In genomic region chr1:170075186-170075585, GRCh38 we compare ENCODE assay signal across 8 cellular contexts. TPM values are rescaled to one million over a fixed set of nuclear protein-coding genes. Genes with fewer than 3 reads are reported as not detected.
A peak's percentile ranks its signal among the peaks of the same experiment; 100 is the strongest.
DNase-seq lines count a peak whose midpoint lies in the region; TF ChIP-seq lines count a peak whose summit lies in the region.

No MANE protein-coding gene starts in this region.

- TF ChIP-seq EP300 in ovary (IDR thresholded peaks at IDR 0.05): no peak

- peaks cover 0 to 2% of the 10 kb centered on the region in 2 donors for H3K27me3 Mint-ChIP-seq in CD4-positive, alpha-beta memory T cell
- no peaks in the 10 kb centered on the region for H3K27me3 Mint-ChIP-seq in endodermal cell (ENCODE audit: insufficient read depth)

- peak in 1 of 5 donors; percentile 7 for DNase-seq in CD4-positive, alpha-beta memory T cell
- DNase-seq in NCI-H69 (lab: John Stamatoyannopoulos, UW) (peak; percentile 60), endodermal cell (no peak), ovary (peak; percentile 15 to 52 (median 28)), pons (ENCODE audit: low spot score) (no peak), RPMI8226 (no peak), H7 (no peak), NCI-H1694 treated with DMSO at 0.1 percent for 48 hours (lab: John Stamatoyannopoulos, UW) (no peak)

- H3K27ac Mint-ChIP-seq in CD4-positive, alpha-beta memory T cell: peak overlapping the region; percentile 85 to 99 (median 97)
- H3K27ac Mint-ChIP-seq in endodermal cell: peak overlapping the region; percentile 17

- peak overlapping the region; percentile 90 to 98 (median 96) for H3K4me3 Mint-ChIP-seq in CD4-positive, alpha-beta memory T cell
- H3K4me3 Mint-ChIP-seq in endodermal cell: peak overlapping the region; percentile 80

- POLR2A ChIA-PET in CD4-positive, alpha-beta memory T cell (lab: Charles Lee; ENCODE audit: partially characterized antibody): interaction anchor here (0.9 to 3.9 kb wide), 9 partner anchors 11 to 1239 kb away, joined by 3 to 26 read pairs (median 4); partner anchors contain the start of genes BLZF1, FMO4, NME7 and SCYL3

- peaks cover 34 to 54% (median 42%) of the 10 kb centered on the region in 4 donors for H3K4me1 Mint-ChIP-seq in CD4-positive, alpha-beta memory T cell
- H3K4me1 Mint-ChIP-seq in endodermal cell: peaks cover 7% of the 10 kb centered on the region

- peaks cover 0 to 8% (median 6%) of the 10 kb centered on the region in 8 donors for H3K9me3 Mint-ChIP-seq in CD4-positive, alpha-beta memory T cell
- peaks cover 12% of the 10 kb centered on the region for H3K9me3 Mint-ChIP-seq in endodermal cell

- no peak for TF ChIP-seq POLR2A in ovary (IDR thresholded peaks at IDR 0.05)

- H3K36me3 Mint-ChIP-seq in CD4-positive, alpha-beta memory T cell: peaks cover 8 to 9% of the 10 kb centered on the region in 2 donors
- no peaks in the 10 kb centered on the region for H3K36me3 Mint-ChIP-seq in endodermal cell (ENCODE audit: low read depth)

- H3K27me3 ChIP-seq in CD4-positive, alpha-beta memory T cell (ENCODE audit: insufficient read depth, low read length): no peaks in the 10 kb centered on the region
- H3K27me3 ChIP-seq in endodermal cell (ENCODE audit: control insufficient read depth, insufficient read depth, low read length, poor library complexity, severe bottlenecking): no peaks in the 10 kb centered on the region
- no peaks in the 10 kb centered on the region for H3K27me3 ChIP-seq in ovary
- H3K27me3 ChIP-seq in H7 (ENCODE audit: control insufficient read depth, insufficient read depth, low read length): no peaks in the 10 kb centered on the region

- TF ChIP-seq CTCF in endodermal cell (conservative IDR thresholded peaks at IDR 0.05) (no peak), ovary (IDR thresholded peaks at IDR 0.05) (no peak)

- intact Hi-C loops in CD4-positive, alpha-beta memory T cell (cut with micrococcal nuclease): loop anchor here (10.0 kb wide), 2 partner anchors 280 to 590 kb away; partner anchors contain the start of genes METTL18 and SLC19A2
- intact Hi-C loops in ovary (cut with DNase I): no loop called here

- H3K9ac ChIP-seq in endodermal cell (ENCODE audit: extremely low read depth, low read length, poor library complexity, severe bottlenecking): no peak overlapping the region

- CTCF ChIA-PET in CD4-positive, alpha-beta memory T cell (lab: Charles Lee; ENCODE audit: partially characterized antibody): interaction anchor here (0.8 to 1.9 kb wide), 10 partner anchors 25 to 1238 kb away, joined by 3 to 6 read pairs (median 3); partner anchors contain the start of genes FMO4, GORAB and SCYL3

- H3K4me3 ChIP-seq in CD4-positive, alpha-beta memory T cell (ENCODE audit: low read length in 2 of 2): peak overlapping the region; percentile 71 to 77
- H3K4me3 ChIP-seq in endodermal cell (ENCODE audit: low read length) (peak overlapping the region; percentile 98), ovary (peak overlapping the region; percentile 79), H7 (ENCODE audit: insufficient read depth, low read depth, low read length) (no peak overlapping the region; the same call in 1 of the 2 replicates)

- no peaks in the 10 kb centered on the region for H3K9me3 ChIP-seq in CD4-positive, alpha-beta memory T cell (ENCODE audit: control insufficient read depth in 1 of 2, low read length in 2 of 2)
- H3K9me3 ChIP-seq in endodermal cell (ENCODE audit: control insufficient read depth, low read length) (peaks cover 16% of the 10 kb centered on the region), ovary (no peaks in the 10 kb centered on the region)

- peaks cover 43% of the 10 kb centered on the region for H3K4me1 ChIP-seq in CD4-positive, alpha-beta memory T cell (ENCODE audit: insufficient read depth, low read length)
- H3K4me1 ChIP-seq in endodermal cell (ENCODE audit: control insufficient read depth, insufficient read depth, low read length): no peaks in the 10 kb centered on the region
- H3K4me1 ChIP-seq in ovary (ENCODE audit: insufficient read depth): peaks cover 4% of the 10 kb centered on the region

- no peaks in the 10 kb centered on the region for H3K36me3 ChIP-seq in CD4-positive, alpha-beta memory T cell (ENCODE audit: insufficient read depth, low read length)
- no peaks in the 10 kb centered on the region for H3K36me3 ChIP-seq in endodermal cell (ENCODE audit: control insufficient read depth, insufficient read depth, low read length)
- no peaks in the 10 kb centered on the region for H3K36me3 ChIP-seq in ovary
- no peaks in the 10 kb centered on the region for H3K36me3 ChIP-seq in H7 (replicated peaks; ENCODE audit: control insufficient read depth, insufficient read depth, low read length)

- WGBS in endodermal cell (ENCODE audit: insufficient coverage in 1 of 2, insufficient read length in 1 of 2), 2 experiments: 33% methylated on average over 2 of the region's 3 CpGs; no CpG with 5 or more reads in 1 of the 2 experiments
- WGBS in ovary, 3 donors: 75 to 81% (median 77%) methylated on average over 3 of the region's 3 CpGs

- H3K27ac ChIP-seq in CD4-positive, alpha-beta memory T cell (ENCODE audit: low read depth, low read length): peak overlapping the region; percentile 74
- H3K27ac ChIP-seq in endodermal cell (ENCODE audit: low read depth, low read length): no peak overlapping the region
- peak overlapping the region; percentile 44 to 79 for H3K27ac ChIP-seq in ovary

RNA-seq across cellular contexts. Expression of gene KIFAP3, which starts 0.7 kb away (rescaled TPM):
- 10 to 100 TPM; 20.2 to 22.2 TPM for total RNA-seq in CD4-positive, alpha-beta memory T cell
- polyA plus RNA-seq in CD4-positive, alpha-beta memory T cell: 10 to 100 TPM; 16.1 to 16.7 TPM
- total RNA-seq in endodermal cell: 10 to 100 TPM in 1 of 2 donors, 1 to 10 TPM in 1; 8.9 to 14.5 TPM
- 24.2 TPM for polyA plus RNA-seq in endodermal cell (2013, experiment 1 of 2)
- polyA plus RNA-seq in endodermal cell (2013, experiment 2 of 2): 25.8 TPM
- total RNA-seq in ovary: 10 to 100 TPM; 29.8 to 35.5 (median 31.4) TPM
- 10 to 100 TPM; 16.1 to 33.2 TPM for polyA plus RNA-seq in ovary
- 8.1 and 8.7 TPM in 2 replicates for total RNA-seq in H7 (2014; rRNA removed; shearing (Covaris generic))

Comparison
In these comparisons a context has a peak if more than half of its experiments do, and no peak if none do; other contexts are left out.
1. DNase-seq: peak in NCI-H69 (single experiment) and ovary (5 of 5); none in endodermal cell (single experiment), pons (single experiment), RPMI8226 (single experiment), H7 (single experiment) and NCI-H1694 treated with DMSO at 0.1 percent for 48 hours (single experiment).